10 cellular contexts compared by ENCODE assay signal in the genomic region with DNA sequence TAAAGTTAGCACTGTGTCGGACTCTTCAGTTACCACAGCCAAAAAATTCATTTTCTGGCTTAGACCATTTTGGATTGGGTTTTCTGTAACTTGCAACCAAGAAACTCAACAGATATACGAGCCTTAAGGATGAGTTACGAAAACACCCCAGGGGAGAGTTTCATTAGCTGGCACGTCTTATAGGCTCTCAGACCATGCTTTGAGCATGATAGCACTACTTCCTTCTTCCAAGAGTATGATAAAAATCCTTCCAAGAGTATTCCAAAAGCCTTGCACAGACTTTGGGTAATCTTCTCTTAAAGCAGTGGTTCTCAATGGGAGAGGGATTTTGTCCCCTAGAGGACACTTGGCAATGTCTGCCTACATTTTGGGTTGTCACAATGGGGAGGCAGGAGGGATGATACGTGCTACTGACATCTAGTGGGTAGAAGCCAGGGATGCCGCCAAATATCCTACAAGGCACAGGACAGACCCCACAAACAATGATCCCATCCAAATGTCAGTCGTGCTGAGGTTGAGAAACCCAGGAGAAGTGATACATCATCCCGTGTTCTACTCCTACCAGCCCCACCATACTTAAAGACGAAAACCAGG.
DNase-seq lines count a peak whose midpoint lies in the region; ATAC-seq and TF ChIP-seq lines count a peak whose summit lies in the region.
"Had no signal": no experiment of that assay in that cellular context is flagged by ENCODE, and none has a peak within 500 bp of the region (broad histone marks: within the 10 kb centered on the region; RNA-seq: fewer than 3 reads in every experiment).

No MANE protein-coding gene starts in this region.

- no peak overlapping the region for H3K4me3 ChIP-seq in NB4 (ENCODE audit: low read depth, low read length)

- H3K27ac ChIP-seq in substantia nigra (ENCODE audit: low read depth, low read length, poor library complexity, severe bottlenecking), result no peak overlapping the region

- DNase-seq in NCI-H1694 treated with DMSO at 0.1 percent for 48 hours (lab: John Stamatoyannopoulos, UW) (peak; percentile 32), NCI-H1694 (lab: John Stamatoyannopoulos, UW) (no peak), NB4 (ENCODE audit: low read depth) (peak; percentile 75), ecto neural progenitor cell (ENCODE audit: low spot score) (peak; percentile 65), omental fat pad (ENCODE audit: low spot score) (no peak), NCI-H510A (lab: John Stamatoyannopoulos, UW) (no peak), substantia nigra (lab: John Stamatoyannopoulos, UW) (no peak)
- DNase-seq: activated effector memory CD4-positive, alpha-beta T cell treated with anti-CD3 and anti-CD28 coated beads, Interleukin-2, amount 50 U/mL, for 16 hours; stimulated activated CD4-positive, alpha-beta T cell treated with anti-CD3 and anti-CD28 coated beads, Interleukin-2, amount 100 ng/mL, for 48 hours had no signal

- ATAC-seq in omental fat pad (ENCODE audit: low FRiP score) (peak; percentile 53), GM21825 (IDR thresholded peaks at IDR 0.05; ENCODE audit: unreplicated experiment) (no peak)

- no peak for TF ChIP-seq POLR2A in NB4 (IDR thresholded peaks at IDR 0.05; ENCODE audit: extremely low read depth, insufficient read length)

- peak; percentile 63 for TF ChIP-seq CTCF in NB4 (IDR thresholded peaks at IDR 0.05; ENCODE audit: low read depth, low read length)
- no peak for TF ChIP-seq CTCF in omental fat pad (IDR thresholded peaks at IDR 0.05)

Comparison
In these comparisons a context has a peak if more than half of its experiments do, and no peak if none do; other contexts are left out.
1. DNase-seq: peak in NCI-H1694 treated with DMSO at 0.1 percent for 48 hours (single experiment), NB4 (single experiment) and ecto neural progenitor cell (single experiment); none in NCI-H1694 (single experiment), omental fat pad (single experiment), NCI-H510A (single experiment) and substantia nigra (0 of 49).